ENCODE assay signal across 10 cellular contexts in genomic region chr3:141275032-141275422, GRCh38. TPM values are rescaled to one million over a fixed set of nuclear protein-coding genes. Genes with fewer than 3 reads are reported as not detected.
DNase-seq lines count a peak whose midpoint lies in the region; ATAC-seq and TF ChIP-seq lines count a peak whose summit lies in the region.
"Had no signal": no experiment of that assay in that cellular context is flagged by ENCODE, and none has a peak within 500 bp of the region (broad histone marks: within the 10 kb centered on the region; RNA-seq: fewer than 3 reads in every experiment).

No MANE protein-coding gene starts in this region.

- intact Hi-C loops in activated CD4-positive, alpha-beta T cell treated with anti-CD3 and anti-CD28 coated beads for 36 hours (cut with DNase I, micrococcal nuclease): loop anchor here in 1 of 2 experiments (5.0 kb wide), 1 partner anchor 263 kb away; no protein-coding TSS in a partner anchor
- intact Hi-C loops in psoas muscle (cut with DNase I): no loop called here

- peak overlapping the region; percentile 34 for H3K27ac ChIP-seq in psoas muscle
- H3K27ac ChIP-seq: SJSA1 had no signal

- no peaks in the 10 kb centered on the region for H3K27me3 Mint-ChIP-seq in activated CD4-positive, alpha-beta T cell treated with anti-CD3 and anti-CD28 coated beads for 36 hours
- H3K27me3 Mint-ChIP-seq in activated naive CD8-positive, alpha-beta T cell treated with anti-CD3 and anti-CD28 coated beads, Interleukin-2, amount 50 U/mL, for 24 hours: no peaks in the 10 kb centered on the region

- POLR2A ChIA-PET in activated CD4-positive, alpha-beta T cell treated with anti-CD3 and anti-CD28 coated beads for 36 hours (lab: Charles Lee): no interaction called here

- H3K27ac Mint-ChIP-seq in activated CD4-positive, alpha-beta T cell treated with anti-CD3 and anti-CD28 coated beads for 36 hours: peak overlapping the region; percentile 49
- peak overlapping the region; percentile 76 for H3K27ac Mint-ChIP-seq in activated naive CD8-positive, alpha-beta T cell treated with anti-CD3 and anti-CD28 coated beads, Interleukin-2, amount 50 U/mL, for 24 hours

- ATAC-seq in activated CD4-positive, alpha-beta T cell treated with anti-CD3 and anti-CD28 coated beads for 36 hours: peak; percentile 94
- ATAC-seq in HG03432 (IDR thresholded peaks at IDR 0.05; ENCODE audit: unreplicated experiment): peak; percentile 73
- ATAC-seq in activated naive CD8-positive, alpha-beta T cell treated with anti-CD3 and anti-CD28 coated beads, Interleukin-2, amount 50 U/mL, for 24 hours: peak; percentile 94
- peak in 3 of 4 donors; percentile 35 to 80 (median 61) for ATAC-seq in psoas muscle
- ATAC-seq in GM18505 (IDR thresholded peaks at IDR 0.05; ENCODE audit: unreplicated experiment): no peak
- ATAC-seq in HG03280 (IDR thresholded peaks at IDR 0.05; ENCODE audit: unreplicated experiment): no peak

- DNase-seq in activated CD4-positive, alpha-beta T cell treated with anti-CD3 and anti-CD28 coated beads for 36 hours: peak; percentile 41
- no peak for DNase-seq in activated CD4-positive, alpha-beta T cell treated with anti-CD3 and anti-CD28 coated beads, Interleukin-2, amount 50 U/mL, for 4 hours
- DNase-seq in activated naive CD8-positive, alpha-beta T cell treated with anti-CD3 and anti-CD28 coated beads, Interleukin-2, amount 50 U/mL, for 24 hours: peak; percentile 28
- DNase-seq in psoas muscle: no peak
- no peak for DNase-seq in NCI-H187 (lab: John Stamatoyannopoulos, UW)
- DNase-seq: stimulated activated CD4-positive, alpha-beta T cell treated with anti-CD3 and anti-CD28 coated beads, Interleukin-12 subunit alpha, Interleukin-12 subunit beta, amount 100 ng/mL, for 4 hours had no signal

- no peaks in the 10 kb centered on the region for H3K9me3 ChIP-seq in psoas muscle
- H3K9me3 ChIP-seq: SJSA1 had no signal

- peaks cover 29% of the 10 kb centered on the region for H3K4me1 Mint-ChIP-seq in activated CD4-positive, alpha-beta T cell treated with anti-CD3 and anti-CD28 coated beads for 36 hours
- H3K4me1 Mint-ChIP-seq in activated naive CD8-positive, alpha-beta T cell treated with anti-CD3 and anti-CD28 coated beads, Interleukin-2, amount 50 U/mL, for 24 hours: peaks cover 34% of the 10 kb centered on the region

- peaks cover 7% of the 10 kb centered on the region for H3K4me1 ChIP-seq in psoas muscle

- no peak overlapping the region for H3K4me3 Mint-ChIP-seq in activated CD4-positive, alpha-beta T cell treated with anti-CD3 and anti-CD28 coated beads for 36 hours
- H3K4me3 Mint-ChIP-seq in activated naive CD8-positive, alpha-beta T cell treated with anti-CD3 and anti-CD28 coated beads, Interleukin-2, amount 50 U/mL, for 24 hours: no peak overlapping the region

- H3K4me3 ChIP-seq in psoas muscle: no peak overlapping the region
- H3K4me3 ChIP-seq: SJSA1 had no signal

- CTCF ChIA-PET in activated CD4-positive, alpha-beta T cell treated with anti-CD3 and anti-CD28 coated beads for 36 hours (lab: Charles Lee): interaction anchor here (0.6 to 1.8 kb wide), 4 partner anchors 19 to 43 kb away, joined by 3 to 7 read pairs (median 4); partner anchors contain the start of gene PXYLP1

- TF ChIP-seq POLR2A in GM18505 (IDR thresholded peaks at IDR 0.05; ENCODE audit: borderline replicate concordance, extremely low read depth, insufficient read depth, insufficient read length): no peak

- TF ChIP-seq CTCF in psoas muscle (IDR thresholded peaks at IDR 0.05): no peak

- no peaks in the 10 kb centered on the region for H3K36me3 ChIP-seq in psoas muscle (ENCODE audit: insufficient read depth in 1 of 2, low read depth in 1 of 2)
- H3K36me3 ChIP-seq: SJSA1 had no signal

- H3K36me3 Mint-ChIP-seq in activated CD4-positive, alpha-beta T cell treated with anti-CD3 and anti-CD28 coated beads for 36 hours (ENCODE audit: low read depth): peaks cover 2% of the 10 kb centered on the region
- H3K36me3 Mint-ChIP-seq in activated naive CD8-positive, alpha-beta T cell treated with anti-CD3 and anti-CD28 coated beads, Interleukin-2, amount 50 U/mL, for 24 hours (ENCODE audit: low read depth): peaks cover 4% of the 10 kb centered on the region

- 93 to 100% (median 94%) methylated on average over 1 of the region's 1 CpG for WGBS in psoas muscle, 3 donors

- no peaks in the 10 kb centered on the region for H3K9me3 Mint-ChIP-seq in activated CD4-positive, alpha-beta T cell treated with anti-CD3 and anti-CD28 coated beads for 36 hours (ENCODE audit: low read depth)
- no peaks in the 10 kb centered on the region for H3K9me3 Mint-ChIP-seq in activated naive CD8-positive, alpha-beta T cell treated with anti-CD3 and anti-CD28 coated beads, Interleukin-2, amount 50 U/mL, for 24 hours

- H3K27me3 ChIP-seq in psoas muscle (ENCODE audit: insufficient read depth in 3 of 3, low read length in 2 of 3): no peaks in the 10 kb centered on the region
- H3K27me3 ChIP-seq: SJSA1 had no signal

RNA-seq across cellular contexts. Expression of gene PXYLP1, which starts 43.4 kb away (rescaled TPM):
- 10 to 100 TPM; 10.3 to 12.2 TPM for total RNA-seq in activated CD4-positive, alpha-beta T cell treated with anti-CD3 and anti-CD28 coated beads for 36 hours
- total RNA-seq in psoas muscle: 1 to 10 TPM; 1.8 to 6.8 (median 4.0) TPM
- 1 to 10 TPM in 2 of 3 donors, under 1 TPM in 1; 0.83 to 1.1 (median 1.1) TPM for polyA plus RNA-seq in psoas muscle

Comparison
In these comparisons a context has a peak if more than half of its experiments do, and no peak if none do; other contexts are left out.
1. DNase-seq: peak in activated CD4-positive, alpha-beta T cell treated with anti-CD3 and anti-CD28 coated beads for 36 hours (single experiment) and activated naive CD8-positive, alpha-beta T cell treated with anti-CD3 and anti-CD28 coated beads, Interleukin-2, amount 50 U/mL, for 24 hours (single experiment); none in activated CD4-positive, alpha-beta T cell treated with anti-CD3 and anti-CD28 coated beads, Interleukin-2, amount 50 U/mL, for 4 hours (0 of 2), psoas muscle (0 of 2) and NCI-H187 (0 of 2).
2. ATAC-seq: peak in activated CD4-positive, alpha-beta T cell treated with anti-CD3 and anti-CD28 coated beads for 36 hours (single experiment), HG03432 (single experiment), activated naive CD8-positive, alpha-beta T cell treated with anti-CD3 and anti-CD28 coated beads, Interleukin-2, amount 50 U/mL, for 24 hours (single experiment) and psoas muscle (3 of 4); none in GM18505 (single experiment) and HG03280 (single experiment).